8 cellular contexts compared by ENCODE assay signal in the genomic region with DNA sequence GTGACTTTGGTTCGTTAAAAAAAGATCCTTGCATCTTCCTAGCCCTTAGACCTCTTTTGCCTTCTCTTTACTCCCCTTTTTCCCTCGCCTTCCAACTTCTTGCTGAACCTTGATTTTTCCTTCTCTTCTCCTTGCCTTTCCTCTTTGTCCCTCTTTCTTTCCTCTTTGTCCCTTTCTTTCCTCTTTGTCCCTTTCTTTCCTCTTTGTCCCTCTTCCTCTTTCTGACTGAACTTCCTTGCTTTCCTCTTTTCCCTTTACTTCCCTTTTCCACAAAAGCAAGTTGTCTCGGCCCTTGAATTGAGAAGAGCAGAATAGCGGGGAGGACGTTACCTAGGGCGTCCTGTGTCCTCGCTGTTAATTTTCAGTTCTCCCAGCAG. TPM values are rescaled to one million over a fixed set of nuclear protein-coding genes. Genes with fewer than 3 reads are reported as not detected.
DNase-seq lines count a peak whose midpoint lies in the region; ATAC-seq, FAIRE-seq and TF ChIP-seq lines count a peak whose summit lies in the region.

No MANE protein-coding gene starts in this region.

- H3K36me3 ChIP-seq in OCI-LY3 (replicated peaks; ENCODE audit: low read depth, low read length) (no peaks in the 10 kb centered on the region), rectal smooth muscle tissue (ENCODE audit: control insufficient read depth, insufficient read depth, low read length) (no peaks in the 10 kb centered on the region)

- H3K27ac ChIP-seq in OCI-LY3 (ENCODE audit: low read length): no peak overlapping the region
- H3K27ac ChIP-seq in rectal smooth muscle tissue (ENCODE audit: low read depth, low read length): no peak overlapping the region

- H3K4me1 ChIP-seq in OCI-LY3 (ENCODE audit: low read length): peaks cover 10% of the 10 kb centered on the region
- peaks cover 2% of the 10 kb centered on the region for H3K4me1 ChIP-seq in rectal smooth muscle tissue (ENCODE audit: control insufficient read depth, insufficient read depth, low read length)

- no peaks in the 10 kb centered on the region for H3K9me3 ChIP-seq in OCI-LY3 (ENCODE audit: insufficient read depth, low read length)

- FAIRE-seq in urothelium cell line (lab: Jason Lieb, UNC): no peak

- no peak for ATAC-seq in HG02981 (IDR thresholded peaks at IDR 0.05; ENCODE audit: unreplicated experiment)

- peak overlapping the region; percentile 88 for H3K4me2 ChIP-seq in OCI-LY3 (ENCODE audit: low read length)

- H3K9ac ChIP-seq in OCI-LY3 (ENCODE audit: low read length) (peak overlapping the region; percentile 79), rectal smooth muscle tissue (ENCODE audit: low read length) (no peak overlapping the region)

- no peaks in the 10 kb centered on the region for H3K79me2 ChIP-seq in OCI-LY3 (ENCODE audit: low read length)

- H2AFZ ChIP-seq in OCI-LY3 (ENCODE audit: low read depth, low read length): peak overlapping the region; percentile 98; the same call in 1 of the 2 replicates

- TF ChIP-seq CTCF in GM12864 (IDR thresholded peaks at IDR 0.05; ENCODE audit: low read depth, low read length, missing control alignments) (no peak), OCI-LY3 (IDR thresholded peaks at IDR 0.05; ENCODE audit: low read depth, low read length) (no peak), epithelial cell of proximal tubule (conservative IDR thresholded peaks at IDR 0.05; ENCODE audit: low read depth, low read length) (no peak), GM10266 (IDR thresholded peaks at IDR 0.05; ENCODE audit: control insufficient read depth, insufficient read depth, low read depth, missing control alignments) (no peak)

- DNase-seq in GM12864 (ENCODE audit: low read depth) (no peak), epithelial cell of proximal tubule (ENCODE audit: low read depth) (no peak), hippocampal formation (lab: John Stamatoyannopoulos, UW) (no peak), urothelium cell line (ENCODE audit: low spot score) (no peak), GM10266 (ENCODE audit: extremely low spot score) (no peak)

- H3K4me3 ChIP-seq in GM12864 (ENCODE audit: low read depth, low read length) (peak overlapping the region; percentile 78), OCI-LY3 (ENCODE audit: low read length) (peak overlapping the region; percentile 98), epithelial cell of proximal tubule (ENCODE audit: low read depth, low read length) (peak overlapping the region; percentile 92), rectal smooth muscle tissue (ENCODE audit: low read length) (peak overlapping the region; percentile 88)

- no peaks in the 10 kb centered on the region for H4K20me1 ChIP-seq in OCI-LY3 (ENCODE audit: insufficient read depth, low read length)

- 0 out of 2 replicates have a peak, but pooled peaks cover 12% of the 10 kb centered on the region for H3K27me3 ChIP-seq in OCI-LY3 (ENCODE audit: low read depth, low read length)
- H3K27me3 ChIP-seq in rectal smooth muscle tissue (ENCODE audit: control insufficient read depth, insufficient read depth, low read length): no peaks in the 10 kb centered on the region

RNA-seq across cellular contexts. Expression of a gene that starts 1.4 kb away (rescaled TPM):
- total RNA-seq in epithelial cell of proximal tubule: 29.3 and 44.3 TPM in 2 replicates
